Comparison of ENCODE assay signal across 28 cellular contexts in genomic region chr12:119730381-119730780, GRCh38.
"Had no signal": no experiment of that assay in that cellular context is flagged by ENCODE, and none has a peak within 500 bp of the region (broad histone marks: within the 10 kb centered on the region; RNA-seq: fewer than 3 reads in every experiment).

No MANE protein-coding gene starts in this region.

- H2AFZ ChIP-seq: parathyroid adenoma had no signal

- H3K9me3 Mint-ChIP-seq: immature natural killer cell; mesothelial cell of epicardium; naive thymus-derived CD8-positive, alpha-beta T cell; nephron; neural crest cell; stimulated activated naive B cell treated with anti-CD40 and anti-IgM and Interleukin-4, amounts not matched to agents 10 μg/mL and 1 μg/mL and 100 μg/mL, for 72 hours had no signal

- H3K36me3 ChIP-seq: lower lobe of right lung, right lobe of liver, thoracic aorta, tibial artery, uterus had no signal

- H3K27ac ChIP-seq: left lung, lower lobe of right lung, parathyroid adenoma, psoas muscle, right lobe of liver, stomach, thoracic aorta, tibial artery, uterus had no signal

- H3K27me3 ChIP-seq: left lung, right lobe of liver, stomach, tibial artery, uterus had no signal

- DNase-seq: hypothalamus; immature natural killer cell; kidney; left colon; left lung; lower lobe of right lung; mammary epithelial cell; mesendoderm; mucosa of descending colon; naive thymus-derived CD8-positive, alpha-beta T cell; psoas muscle; right lobe of liver; stimulated activated CD4-positive, alpha-beta T cell treated with anti-CD3 and anti-CD28 coated beads, Interleukin-12 subunit alpha, Interleukin-12 subunit beta, amount 100 ng/mL, for 4 hours; stimulated activated CD4-positive, alpha-beta T cell treated with anti-CD3 and anti-CD28 coated beads, Interleukin-15, amount 100 ng/mL, for 24 hours; stimulated activated CD4-positive, alpha-beta T cell treated with anti-CD3 and anti-CD28 coated beads, Interleukin-2, amount 100 ng/mL, for 24 hours; stimulated activated CD4-positive, alpha-beta T cell treated with anti-CD3 and anti-CD28 coated beads, Interleukin-4, amount 100 ng/mL, for 1 hour; stimulated activated naive B cell treated with anti-CD40 and anti-IgM and Interleukin-4, amounts not matched to agents 10 μg/mL and 1 μg/mL and 100 μg/mL, for 72 hours; stimulated activated naive CD8-positive, alpha-beta T cell treated with anti-CD3 and anti-CD28 coated beads, Interleukin-15, Interleukin-2, amounts not matched to agents 100 U/mL and 50 U/mL, for 24 hours; stomach; tibial artery; trophoblast cell; uterus had no signal

- H3K4me2 ChIP-seq: smooth muscle cell had no signal

- H3K27ac Mint-ChIP-seq: immature natural killer cell; mesothelial cell of epicardium; naive thymus-derived CD8-positive, alpha-beta T cell; nephron; stimulated activated naive B cell treated with anti-CD40 and anti-IgM and Interleukin-4, amounts not matched to agents 10 μg/mL and 1 μg/mL and 100 μg/mL, for 72 hours had no signal

- H3K27me3 Mint-ChIP-seq: naive thymus-derived CD8-positive, alpha-beta T cell; stimulated activated naive B cell treated with anti-CD40 and anti-IgM and Interleukin-4, amounts not matched to agents 10 μg/mL and 1 μg/mL and 100 μg/mL, for 72 hours had no signal

- H3K9me3 ChIP-seq: left lung, lower lobe of right lung, mucosa of descending colon, psoas muscle, right lobe of liver, stomach, thoracic aorta, tibial artery, uterus had no signal

- H3K4me1 Mint-ChIP-seq: immature natural killer cell; mesothelial cell of epicardium; naive thymus-derived CD8-positive, alpha-beta T cell; nephron had no signal

- H3K79me2 ChIP-seq: parathyroid adenoma had no signal

- H3K4me3 ChIP-seq: left lung, lower lobe of right lung, mucosa of descending colon, psoas muscle, right lobe of liver, smooth muscle cell, stomach, thoracic aorta, tibial artery, uterus had no signal

- H3K4me3 Mint-ChIP-seq: immature natural killer cell; mesothelial cell of epicardium; naive thymus-derived CD8-positive, alpha-beta T cell; nephron; neural crest cell; stimulated activated naive B cell treated with anti-CD40 and anti-IgM and Interleukin-4, amounts not matched to agents 10 μg/mL and 1 μg/mL and 100 μg/mL, for 72 hours had no signal

- H3K9ac ChIP-seq: parathyroid adenoma had no signal

- ATAC-seq: left colon; left lung; lower lobe of right lung; mucosa of descending colon; naive thymus-derived CD8-positive, alpha-beta T cell; psoas muscle; stimulated activated naive B cell treated with anti-CD40 and anti-IgM and Interleukin-4, amounts not matched to agents 10 μg/mL and 1 μg/mL and 100 μg/mL, for 72 hours; stimulated activated naive CD8-positive, alpha-beta T cell treated with anti-CD3 and anti-CD28 coated beads, Interleukin-15, Interleukin-2, amounts not matched to agents 100 U/mL and 50 U/mL, for 24 hours had no signal

- H3K4me1 ChIP-seq: left lung, lower lobe of right lung, psoas muscle, right lobe of liver, tibial artery, uterus had no signal
